In the genomic region with DNA sequence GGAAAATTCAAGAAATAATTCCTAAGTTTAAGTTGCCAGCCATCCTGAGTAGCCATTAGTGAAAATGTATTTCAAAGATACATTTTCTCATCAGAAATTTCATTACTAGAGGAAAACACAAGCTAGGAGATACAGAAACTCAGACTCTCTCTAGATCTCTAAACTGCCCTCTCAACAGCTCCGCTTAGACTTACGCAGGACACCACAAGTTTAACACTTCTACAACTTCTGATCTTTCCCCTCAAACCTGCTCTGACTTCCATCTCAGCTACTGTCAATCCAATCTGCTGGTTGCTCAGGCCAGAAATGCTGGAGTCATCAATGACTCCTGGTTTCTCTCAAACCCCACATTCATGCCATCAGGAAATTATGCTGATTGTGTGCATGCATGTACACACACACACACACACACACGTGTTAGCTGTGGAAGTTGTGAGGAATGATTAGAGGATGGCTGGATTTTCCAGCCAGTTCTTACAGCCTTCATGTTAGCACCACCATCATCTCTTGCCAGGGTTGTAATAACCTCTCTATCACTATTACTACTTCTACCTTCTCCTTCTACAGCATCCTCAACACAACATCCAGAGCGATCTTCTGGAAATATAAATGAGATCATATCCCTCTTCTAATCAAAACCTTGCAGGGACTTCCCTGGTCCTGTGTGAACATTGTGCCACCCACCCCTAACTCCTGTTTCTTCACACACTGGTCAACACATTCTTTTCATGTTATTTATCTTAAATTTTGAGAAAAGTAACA, we compare ENCODE assay signal across 18 cellular contexts. TPM values are rescaled to one million over a fixed set of nuclear protein-coding genes. Genes with fewer than 3 reads are reported as not detected.
A peak's percentile ranks its signal among the peaks of the same experiment; 100 is the strongest.
DNase-seq lines count a peak whose midpoint lies in the region; ATAC-seq and TF ChIP-seq lines count a peak whose summit lies in the region.
"Had no signal": no experiment of that assay in that cellular context is flagged by ENCODE, and none has a peak within 500 bp of the region (broad histone marks: within the 10 kb centered on the region; RNA-seq: fewer than 3 reads in every experiment).

No MANE protein-coding gene starts in this region.

- no peak overlapping the region for H3K4me3 ChIP-seq in lower leg skin (ENCODE audit: low read depth, poor library complexity, severe bottlenecking)

- DNase-seq in activated CD4-positive, alpha-beta T cell treated with anti-CD3 and anti-CD28 coated beads, Interleukin-2, amount 10 ng/mL, durations not matched to agents 24 days and 14 days = no peak
- no peak for DNase-seq in activated CD4-positive, alpha-beta T cell treated with anti-CD3 and anti-CD28 coated beads for 4 hours
- DNase-seq in CD4-positive, alpha-beta T cell = no peak
- no peak for DNase-seq in activated CD4-positive, alpha-beta memory T cell treated with anti-CD3 and anti-CD28 coated beads for 36 hours
- no peak for DNase-seq in natural killer cell
- DNase-seq in HuH-7.5 (ENCODE audit: low spot score) = no peak
- DNase-seq in mesenteric fat pad (ENCODE audit: low spot score) = no peak
- no peak for DNase-seq in lower leg skin (ENCODE audit: low spot score in 2 of 2)
- DNase-seq: C1 segment of cervical spinal cord; Caco-2; DMS53; H7; NCI-H1105 treated with DMSO at 0.1 percent for 48 hours; NCI-H1694 treated with DMSO at 0.1 percent for 48 hours; NCI-H226; NCI-H526 treated with DMSO at 0.1 percent for 48 hours; NK-92 treated with Interleukin-12 subunit alpha and Interleukin-12 subunit beta, amount 100 ng/mL, for 24 hours; SHP77 had no signal

- H3K36me3 Mint-ChIP-seq in activated CD4-positive, alpha-beta T cell treated with anti-CD3 and anti-CD28 coated beads, Interleukin-2, amount 10 ng/mL, durations not matched to agents 24 days and 14 days (ENCODE audit: low read depth) = peaks cover 38% of the 10 kb centered on the region
- no peaks in the 10 kb centered on the region for H3K36me3 Mint-ChIP-seq in CD4-positive, alpha-beta T cell (ENCODE audit: low read depth)
- peaks cover 33% of the 10 kb centered on the region for H3K36me3 Mint-ChIP-seq in activated CD4-positive, alpha-beta memory T cell treated with anti-CD3 and anti-CD28 coated beads for 36 hours
- no peaks in the 10 kb centered on the region for H3K36me3 Mint-ChIP-seq in natural killer cell

- 91 to 92% methylated on average over 4 of the region's 4 CpGs for WGBS in lower leg skin, 2 donors

- TF ChIP-seq POLR2A in lower leg skin (IDR thresholded peaks at IDR 0.05) = no peak

- H3K27ac Mint-ChIP-seq in activated CD4-positive, alpha-beta T cell treated with anti-CD3 and anti-CD28 coated beads, Interleukin-2, amount 10 ng/mL, durations not matched to agents 24 days and 14 days = peak overlapping the region; percentile 92
- peak overlapping the region; percentile 29 for H3K27ac Mint-ChIP-seq in CD4-positive, alpha-beta T cell
- peak overlapping the region; percentile 36 for H3K27ac Mint-ChIP-seq in activated CD4-positive, alpha-beta memory T cell treated with anti-CD3 and anti-CD28 coated beads for 36 hours
- peak overlapping the region in 1 of 2 donors; percentile 64 for H3K27ac Mint-ChIP-seq in natural killer cell

- POLR2A ChIA-PET in CD4-positive, alpha-beta T cell (lab: Charles Lee) = no interaction called here
- POLR2A ChIA-PET in activated CD4-positive, alpha-beta memory T cell treated with anti-CD3 and anti-CD28 coated beads for 36 hours (lab: Charles Lee) = interaction anchor here (1.0 kb wide), 1 partner anchor 185 kb away, joined by 4 read pairs; a partner anchor contains a TSS

- ATAC-seq in CD4-positive, alpha-beta T cell (ENCODE audit: poor library complexity) = no peak
- ATAC-seq in natural killer cell = peak in 2 of 3 donors; percentile 66 to 70

- H3K4me1 Mint-ChIP-seq in activated CD4-positive, alpha-beta T cell treated with anti-CD3 and anti-CD28 coated beads, Interleukin-2, amount 10 ng/mL, durations not matched to agents 24 days and 14 days = peaks cover 75% of the 10 kb centered on the region
- H3K4me1 Mint-ChIP-seq in CD4-positive, alpha-beta T cell (ENCODE audit: low read depth) = peaks cover 80% of the 10 kb centered on the region
- peaks cover 77% of the 10 kb centered on the region for H3K4me1 Mint-ChIP-seq in activated CD4-positive, alpha-beta memory T cell treated with anti-CD3 and anti-CD28 coated beads for 36 hours (ENCODE audit: low read depth)
- H3K4me1 Mint-ChIP-seq in natural killer cell = peaks cover 47 to 53% of the 10 kb centered on the region in 2 donors

- no peak for TF ChIP-seq CTCF in CD4-positive, alpha-beta T cell (IDR thresholded peaks at IDR 0.05)
- TF ChIP-seq CTCF in natural killer cell (IDR thresholded peaks at IDR 0.05) (no peak), lower leg skin (IDR thresholded peaks at IDR 0.05) (no peak)

- H3K27ac ChIP-seq in CD4-positive, alpha-beta T cell (ENCODE audit: low read depth, low read length) = no peak overlapping the region

- CTCF ChIA-PET in CD4-positive, alpha-beta T cell (lab: Charles Lee) = interaction anchor here (1.0 kb wide), 1 partner anchor 87 kb away, joined by 4 read pairs; no protein-coding TSS in a partner anchor
- CTCF ChIA-PET in activated CD4-positive, alpha-beta memory T cell treated with anti-CD3 and anti-CD28 coated beads for 36 hours (lab: Charles Lee) = interaction anchor here (0.6 to 0.7 kb wide), 2 partner anchors 89 to 95 kb away, joined by 3 read pairs; no protein-coding TSS in a partner anchor

- intact Hi-C loops in activated CD4-positive, alpha-beta T cell treated with anti-CD3 and anti-CD28 coated beads, Interleukin-2, amount 10 ng/mL, durations not matched to agents 24 days and 14 days (cut with micrococcal nuclease) = no loop called here
- intact Hi-C loops in CD4-positive, alpha-beta T cell (cut with DNase I, micrococcal nuclease) = loop anchor here (5.0 kb wide), 1 partner anchor 86 kb away; no protein-coding TSS in a partner anchor
- intact Hi-C loops in activated CD4-positive, alpha-beta memory T cell treated with anti-CD3 and anti-CD28 coated beads for 36 hours (cut with micrococcal nuclease) = loop anchor here (10.0 kb wide), 2 partner anchors 218 to 308 kb away; no protein-coding TSS in a partner anchor
- intact Hi-C loops in natural killer cell (cut with micrococcal nuclease) = loop anchor here (5.0 kb wide), 1 partner anchor 91 kb away; no protein-coding TSS in a partner anchor
- intact Hi-C loops in lower leg skin (cut with DNase I; ENCODE audit: low total_unique reads) = no loop called here

- no peaks in the 10 kb centered on the region for H3K9me3 ChIP-seq in CD4-positive, alpha-beta T cell (ENCODE audit: control insufficient read depth, low read length)
- H3K9me3 ChIP-seq: Caco-2 had no signal

- peaks cover 21% of the 10 kb centered on the region for H3K9me3 Mint-ChIP-seq in activated CD4-positive, alpha-beta T cell treated with anti-CD3 and anti-CD28 coated beads, Interleukin-2, amount 10 ng/mL, durations not matched to agents 24 days and 14 days
- no peaks in the 10 kb centered on the region for H3K9me3 Mint-ChIP-seq in CD4-positive, alpha-beta T cell
- H3K9me3 Mint-ChIP-seq in activated CD4-positive, alpha-beta memory T cell treated with anti-CD3 and anti-CD28 coated beads for 36 hours = peaks cover 18% of the 10 kb centered on the region
- no peaks in the 10 kb centered on the region for H3K9me3 Mint-ChIP-seq in natural killer cell

- H3K27me3 ChIP-seq in CD4-positive, alpha-beta T cell (ENCODE audit: control insufficient read depth, insufficient read depth, low read length) = no peaks in the 10 kb centered on the region

- no peaks in the 10 kb centered on the region for H3K27me3 Mint-ChIP-seq in activated CD4-positive, alpha-beta T cell treated with anti-CD3 and anti-CD28 coated beads, Interleukin-2, amount 10 ng/mL, durations not matched to agents 24 days and 14 days
- H3K27me3 Mint-ChIP-seq in CD4-positive, alpha-beta T cell = no peaks in the 10 kb centered on the region
- no peaks in the 10 kb centered on the region for H3K27me3 Mint-ChIP-seq in activated CD4-positive, alpha-beta memory T cell treated with anti-CD3 and anti-CD28 coated beads for 36 hours
- no peaks in the 10 kb centered on the region for H3K27me3 Mint-ChIP-seq in natural killer cell (ENCODE audit: low read depth in 2 of 2)

- peak overlapping the region; percentile 40 for H3K4me3 Mint-ChIP-seq in activated CD4-positive, alpha-beta T cell treated with anti-CD3 and anti-CD28 coated beads, Interleukin-2, amount 10 ng/mL, durations not matched to agents 24 days and 14 days
- H3K4me3 Mint-ChIP-seq in CD4-positive, alpha-beta T cell = no peak overlapping the region
- H3K4me3 Mint-ChIP-seq in activated CD4-positive, alpha-beta memory T cell treated with anti-CD3 and anti-CD28 coated beads for 36 hours = no peak overlapping the region
- H3K4me3 Mint-ChIP-seq in natural killer cell = peak overlapping the region; percentile 2

RNA-seq across cellular contexts. Expression of a gene that starts 47.1 kb away (rescaled TPM):
- total RNA-seq in activated CD4-positive, alpha-beta T cell treated with anti-CD3 and anti-CD28 coated beads, Interleukin-2, amount 10 ng/mL, durations not matched to agents 24 days and 14 days = 33.5 and 36.1 TPM in 2 replicates
- total RNA-seq in CD4-positive, alpha-beta T cell = 1 to 10 TPM; 9.1 to 9.9 TPM
- 10 to 100 TPM; 22.9 to 23.6 TPM for total RNA-seq in activated CD4-positive, alpha-beta memory T cell treated with anti-CD3 and anti-CD28 coated beads for 36 hours
- total RNA-seq in natural killer cell (10 to 100 TPM; 12.5 to 17.0 (median 13.5) TPM), mesenteric fat pad (15.7 TPM), lower leg skin (10 to 100 TPM; 17.8 to 24.5 (median 21.6) TPM)

Comparison
In these comparisons a context has a peak if more than half of its experiments do, and no peak if none do; other contexts are left out.
1. H3K4me3 Mint-ChIP-seq: peak in activated CD4-positive, alpha-beta T cell treated with anti-CD3 and anti-CD28 coated beads, Interleukin-2, amount 10 ng/mL, durations not matched to agents 24 days and 14 days (single experiment) and natural killer cell (single experiment); none in CD4-positive, alpha-beta T cell (single experiment) and activated CD4-positive, alpha-beta memory T cell treated with anti-CD3 and anti-CD28 coated beads for 36 hours (single experiment).
2. intact Hi-C loops: an anchor here in CD4-positive, alpha-beta T cell (5.0 kb wide), activated CD4-positive, alpha-beta memory T cell treated with anti-CD3 and anti-CD28 coated beads for 36 hours (10.0 kb wide) and natural killer cell (5.0 kb wide); none called in activated CD4-positive, alpha-beta T cell treated with anti-CD3 and anti-CD28 coated beads, Interleukin-2, amount 10 ng/mL, durations not matched to agents 24 days and 14 days and lower leg skin.